Comparison of ENCODE assay signal across 2 cellular contexts in genomic region chr20:52365688-52366087, GRCh38.
TF ChIP-seq lines count a peak whose summit lies in the region.

No MANE protein-coding gene starts in this region.

TF ChIP-seq in IMR-90, 13 proteins besides CTCF, POLR2A, EP300 and RAD21 (continued from another document):
- TF ChIP-seq ELK1 (IDR thresholded peaks at IDR 0.05; ENCODE audit: borderline replicate concordance, low read depth, low read length), result no peak
- TF ChIP-seq RFX5 (IDR thresholded peaks at IDR 0.05; ENCODE audit: low read depth, low read length), result no peak

TF ChIP-seq in GM12878, 131 proteins besides CTCF, POLR2A, EP300 and RAD21 (continued from another document):
- no peak for TF ChIP-seq SUPT20H (IDR thresholded peaks at IDR 0.05; ENCODE audit: borderline replicate concordance, control insufficient read depth, low read depth, low read length)
- peak; percentile 54; the same call in 1 of the 2 replicates for TF ChIP-seq ZBTB40 (IDR thresholded peaks at IDR 0.05; ENCODE audit: borderline replicate concordance)
- TF ChIP-seq SIX5 (IDR thresholded peaks at IDR 0.05; ENCODE audit: low read depth, low read length, severe bottlenecking), result no peak
- no peak for TF ChIP-seq BCLAF1 (IDR thresholded peaks at IDR 0.05)
- TF ChIP-seq BCL11A (IDR thresholded peaks at IDR 0.05; ENCODE audit: low read depth, low read length), result no peak
